ENCODE assay signal across 1 cellular context in the genomic region with DNA sequence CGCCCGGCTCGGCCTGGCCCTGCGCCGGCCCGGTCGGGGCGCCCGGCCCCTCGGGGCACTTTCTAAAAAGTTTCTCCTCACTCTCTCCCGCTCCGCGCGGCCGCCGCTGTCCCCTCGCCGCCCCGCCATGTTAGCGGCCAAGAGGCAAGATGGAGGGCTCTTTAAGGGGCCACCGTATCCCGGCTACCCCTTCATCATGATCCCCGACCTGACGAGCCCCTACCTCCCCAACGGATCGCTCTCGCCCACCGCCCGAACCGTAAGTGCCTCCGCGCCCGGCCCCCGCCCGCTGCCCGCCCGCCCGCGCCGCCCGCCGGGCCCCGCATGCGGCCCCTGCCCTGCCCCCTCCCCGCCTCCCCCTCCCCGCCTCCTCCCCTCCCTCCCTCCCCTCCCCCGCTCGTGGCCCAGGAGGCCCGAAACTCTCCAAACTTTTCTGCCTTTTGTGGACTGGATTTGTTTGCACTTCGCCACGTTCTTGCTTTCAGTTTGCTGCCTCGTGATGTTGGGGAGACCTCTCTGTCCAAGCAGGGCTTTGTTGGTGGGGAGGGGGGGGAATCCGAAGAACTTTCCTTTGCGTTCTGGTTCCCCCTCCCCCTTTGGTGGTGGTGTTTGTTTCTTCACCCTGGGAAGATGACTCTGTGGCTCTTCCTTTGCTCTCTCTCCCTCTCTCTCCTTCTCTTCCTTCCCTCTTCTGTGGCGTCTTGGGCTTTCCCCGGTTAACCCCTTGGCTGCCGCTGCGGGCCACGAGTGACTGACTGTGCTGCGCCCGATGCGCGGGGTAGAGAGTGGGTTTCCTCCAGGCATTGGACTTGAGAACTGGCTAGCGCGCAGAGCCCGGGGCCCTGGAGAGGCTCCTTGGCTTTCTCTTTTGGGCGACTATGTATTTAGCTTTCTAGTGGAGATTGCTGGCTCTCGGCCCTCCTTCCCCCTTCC.
A peak's percentile ranks its signal among the peaks of the same experiment; 100 is the strongest.
TF ChIP-seq lines count a peak whose summit lies in the region.

No MANE protein-coding gene starts in this region.

TF ChIP-seq in HepG2, 621 proteins besides CTCF, POLR2A, EP300 and RAD21 (continued from another document and continues in another):
- TF ChIP-seq ZNF687 (CRISPR knock-in tag; IDR thresholded peaks at IDR 0.05): peak; percentile 70; the same call in 1 of the 2 replicates
- TF ChIP-seq ZBTB40 (IDR thresholded peaks at IDR 0.05): no peak
- TF ChIP-seq ZBTB40 (CRISPR knock-in tag; IDR thresholded peaks at IDR 0.05): no peak
- 0 out of 2 replicates have a peak, but pooled peaks have one; percentile 14 for TF ChIP-seq IRF2 (CRISPR knock-in tag; IDR thresholded peaks at IDR 0.05)
- peak; percentile 29; the same call in 1 of the 2 replicates for TF ChIP-seq MEF2D (CRISPR knock-in tag; IDR thresholded peaks at IDR 0.05)
- no peak for TF ChIP-seq ESRRA (CRISPR knock-in tag; IDR thresholded peaks at IDR 0.05; ENCODE audit: low read depth)
- TF ChIP-seq, protein P1, sequence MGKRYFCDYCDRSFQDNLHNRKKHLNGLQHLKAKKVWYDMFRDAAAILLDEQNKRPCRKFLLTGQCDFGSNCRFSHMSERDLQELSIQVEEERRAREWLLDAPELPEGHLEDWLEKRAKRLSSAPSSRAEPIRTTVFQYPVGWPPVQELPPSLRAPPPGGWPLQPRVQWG (CRISPR knock-in tag; IDR thresholded peaks at IDR 0.05; ENCODE audit: borderline replicate concordance, low read depth): no peak
- peak; percentile 96 for TF ChIP-seq ZNF652 (CRISPR knock-in tag; IDR thresholded peaks at IDR 0.05; ENCODE audit: borderline replicate concordance, low read depth)
- no peak for TF ChIP-seq E2F1 (CRISPR knock-in tag; IDR thresholded peaks at IDR 0.05)
- peak; percentile 16; the same call in 1 of the 2 replicates for TF ChIP-seq FOSL2 (CRISPR knock-in tag; IDR thresholded peaks at IDR 0.05)
- peak; percentile 39; the same call in 1 of the 2 replicates for TF ChIP-seq KDM5A (IDR thresholded peaks at IDR 0.05; ENCODE audit: borderline replicate concordance, low read length)
- TF ChIP-seq IKZF5 (CRISPR knock-in tag; IDR thresholded peaks at IDR 0.05): 0 out of 2 replicates have a peak, but pooled peaks have one; percentile 38
- TF ChIP-seq, protein P2, sequence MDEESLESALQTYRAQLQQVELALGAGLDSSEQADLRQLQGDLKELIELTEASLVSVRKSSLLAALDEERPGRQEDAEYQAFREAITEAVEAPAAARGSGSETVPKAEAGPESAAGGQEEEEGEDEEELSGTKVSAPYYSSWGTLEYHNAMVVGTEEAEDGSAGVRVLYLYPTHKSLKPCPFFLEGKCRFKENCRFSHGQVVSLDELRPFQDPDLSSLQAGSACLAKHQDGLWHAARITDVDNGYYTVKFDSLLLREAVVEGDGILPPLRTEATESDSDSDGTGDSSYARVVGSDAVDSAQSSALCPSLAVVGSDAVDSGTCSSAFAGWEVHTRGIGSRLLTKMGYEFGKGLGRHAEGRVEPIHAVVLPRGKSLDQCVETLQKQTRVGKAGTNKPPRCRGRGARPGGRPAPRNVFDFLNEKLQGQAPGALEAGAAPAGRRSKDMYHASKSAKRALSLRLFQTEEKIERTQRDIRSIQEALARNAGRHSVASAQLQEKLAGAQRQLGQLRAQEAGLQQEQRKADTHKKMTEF (CRISPR knock-in tag; IDR thresholded peaks at IDR 0.05): peak; percentile 14; the same call in 1 of the 2 replicates
- no peak for TF ChIP-seq ZNF232 (CRISPR knock-in tag; IDR thresholded peaks at IDR 0.05; ENCODE audit: borderline replicate concordance)
- TF ChIP-seq ZNF44 (CRISPR knock-in tag; IDR thresholded peaks at IDR 0.05): no peak
- no peak for TF ChIP-seq FOXO1 (CRISPR knock-in tag; IDR thresholded peaks at IDR 0.05)
- TF ChIP-seq, protein P3, sequence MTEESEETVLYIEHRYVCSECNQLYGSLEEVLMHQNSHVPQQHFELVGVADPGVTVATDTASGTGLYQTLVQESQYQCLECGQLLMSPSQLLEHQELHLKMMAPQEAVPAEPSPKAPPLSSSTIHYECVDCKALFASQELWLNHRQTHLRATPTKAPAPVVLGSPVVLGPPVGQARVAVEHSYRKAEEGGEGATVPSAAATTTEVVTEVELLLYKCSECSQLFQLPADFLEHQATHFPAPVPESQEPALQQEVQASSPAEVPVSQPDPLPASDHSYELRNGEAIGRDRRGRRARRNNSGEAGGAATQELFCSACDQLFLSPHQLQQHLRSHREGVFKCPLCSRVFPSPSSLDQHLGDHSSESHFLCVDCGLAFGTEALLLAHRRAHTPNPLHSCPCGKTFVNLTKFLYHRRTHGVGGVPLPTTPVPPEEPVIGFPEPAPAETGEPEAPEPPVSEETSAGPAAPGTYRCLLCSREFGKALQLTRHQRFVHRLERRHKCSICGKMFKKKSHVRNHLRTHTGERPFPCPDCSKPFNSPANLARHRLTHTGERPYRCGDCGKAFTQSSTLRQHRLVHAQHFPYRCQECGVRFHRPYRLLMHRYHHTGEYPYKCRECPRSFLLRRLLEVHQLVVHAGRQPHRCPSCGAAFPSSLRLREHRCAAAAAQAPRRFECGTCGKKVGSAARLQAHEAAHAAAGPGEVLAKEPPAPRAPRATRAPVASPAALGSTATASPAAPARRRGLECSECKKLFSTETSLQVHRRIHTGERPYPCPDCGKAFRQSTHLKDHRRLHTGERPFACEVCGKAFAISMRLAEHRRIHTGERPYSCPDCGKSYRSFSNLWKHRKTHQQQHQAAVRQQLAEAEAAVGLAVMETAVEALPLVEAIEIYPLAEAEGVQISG (CRISPR knock-in tag; IDR thresholded peaks at IDR 0.05): peak; percentile 31; the same call in 1 of the 2 replicates
- TF ChIP-seq ZC3H13 (CRISPR knock-in tag; IDR thresholded peaks at IDR 0.05): 0 out of 2 replicates have a peak, but pooled peaks have one; percentile 21
- no peak for TF ChIP-seq EZH2 (conservative IDR thresholded peaks at IDR 0.05; ENCODE audit: low read depth, low read length)
- no peak for TF ChIP-seq CBX1 (IDR thresholded peaks at IDR 0.05; ENCODE audit: low read depth)
- no peak for TF ChIP-seq ATF7 (IDR thresholded peaks at IDR 0.05)
- TF ChIP-seq ATF7 (CRISPR knock-in tag; IDR thresholded peaks at IDR 0.05): no peak
- TF ChIP-seq ZNF770 (CRISPR knock-in tag; IDR thresholded peaks at IDR 0.05): 0 out of 2 replicates have a peak, but pooled peaks have one; percentile 28
- TF ChIP-seq DMAP1 (CRISPR knock-in tag; IDR thresholded peaks at IDR 0.05): peak; percentile 23; the same call in 1 of the 2 replicates
- TF ChIP-seq XBP1 (CRISPR knock-in tag; IDR thresholded peaks at IDR 0.05): no peak
- TF ChIP-seq HNRNPK (IDR thresholded peaks at IDR 0.05; ENCODE audit: low read depth, low read length, poor library complexity, severe bottlenecking): peak; percentile 27
